1 cellular context compared by ENCODE assay signal in genomic region chr13:100600915-100601314, GRCh38.
TF ChIP-seq lines count a peak whose summit lies in the region.

No MANE protein-coding gene starts in this region.

TF ChIP-seq in K562, 482 proteins besides CTCF, POLR2A, EP300 and RAD21 (continued from another document and continues in another):
- TF ChIP-seq CUX1 (CRISPR knock-in tag; IDR thresholded peaks at IDR 0.05) (no peak), ZBTB43 (CRISPR knock-in tag; IDR thresholded peaks at IDR 0.05) (no peak), ELK3 (CRISPR knock-in tag; IDR thresholded peaks at IDR 0.05) (no peak), ARHGAP35 (IDR thresholded peaks at IDR 0.05; ENCODE audit: partially characterized antibody) (no peak), ARID4B (CRISPR knock-in tag; IDR thresholded peaks at IDR 0.05) (no peak), YY1 (IDR thresholded peaks at IDR 0.05; ENCODE audit: borderline replicate concordance in 1 of 3, control insufficient read depth in 1 of 3, extremely low read depth in 1 of 3, insufficient read depth in 3 of 3, insufficient read length in 1 of 3, insufficient replicate concordance in 2 of 3, low read depth in 1 of 3, low read length in 2 of 3) (no peak), DMBX1 (CRISPR knock-in tag; IDR thresholded peaks at IDR 0.05; ENCODE audit: borderline replicate concordance) (no peak), ZMIZ1 (IDR thresholded peaks at IDR 0.05; ENCODE audit: low read depth in 2 of 2, low read length in 2 of 2) (no peak), ZNF695 (CRISPR knock-in tag; IDR thresholded peaks at IDR 0.05) (no peak), ETS1 (conservative IDR thresholded peaks at IDR 0.05; ENCODE audit: control insufficient read depth, low read depth, low read length) (no peak), ZNF217 (CRISPR knock-in tag; IDR thresholded peaks at IDR 0.05) (no peak), SIX5 (IDR thresholded peaks at IDR 0.05; ENCODE audit: borderline replicate concordance in 1 of 2, insufficient read depth in 1 of 2, low read depth in 1 of 2, low read length in 2 of 2) (no peak), SIN3B (IDR thresholded peaks at IDR 0.05; ENCODE audit: low read depth) (no peak), HDAC6 (IDR thresholded peaks at IDR 0.05; ENCODE audit: low read depth, low read length) (no peak), SFPQ (IDR thresholded peaks at IDR 0.05; ENCODE audit: low read depth, low read length) (no peak), E2F5 (CRISPR knock-in tag; IDR thresholded peaks at IDR 0.05) (no peak), GATAD2A (IDR thresholded peaks at IDR 0.05) (no peak), TAF7 (tag; IDR thresholded peaks at IDR 0.05) (no peak), PHF20 (IDR thresholded peaks at IDR 0.05; ENCODE audit: partially characterized antibody) (no peak), ARID2 (IDR thresholded peaks at IDR 0.05) (no peak), ZC3H4 (CRISPR knock-in tag; IDR thresholded peaks at IDR 0.05; ENCODE audit: borderline replicate concordance) (no peak), ZSCAN32 (CRISPR knock-in tag; IDR thresholded peaks at IDR 0.05) (no peak), ZNF764 (CRISPR knock-in tag; IDR thresholded peaks at IDR 0.05; ENCODE audit: low read depth) (no peak), ZBTB33 (CRISPR knock-in tag; IDR thresholded peaks at IDR 0.05) (no peak), RHOXF2B (CRISPR knock-in tag; conservative IDR thresholded peaks at IDR 0.05) (no peak), USF2 (CRISPR knock-in tag; IDR thresholded peaks at IDR 0.05) (peak; percentile 84), NCOR1 (IDR thresholded peaks at IDR 0.05) (peak; percentile 65)
